8 cellular contexts compared by ENCODE assay signal in genomic region chr21:41361786-41362604, GRCh38. TPM values are rescaled to one million over a fixed set of nuclear protein-coding genes. Genes with fewer than 3 reads are reported as not detected.
DNase-seq lines count a peak whose midpoint lies in the region; ATAC-seq lines count a peak whose summit lies in the region.

Gene MX2 (plus strand): TSS chr21:41362027. CDS start chr21:41376907, 14,880 bp downstream.

- DNase-seq in HS-5 (ENCODE audit: low read depth): peak; percentile 76
- peak; percentile 78 for DNase-seq in activated CD4-positive, alpha-beta T cell treated with anti-CD3 and anti-CD28 coated beads for 1 hour
- DNase-seq in dedifferentiated amniotic fluid mesenchymal stem cell (ENCODE audit: extremely low spot score): peak; percentile 75
- peak; percentile 44 for DNase-seq in myocyte (ENCODE audit: low read depth)
- peak; percentile 74 for DNase-seq in stimulated activated naive CD8-positive, alpha-beta T cell treated with anti-CD3 and anti-CD28 coated beads, Interleukin-15, Interleukin-2, amounts not matched to agents 100 U/mL and 50 U/mL, for 24 hours
- no peak for DNase-seq in superior temporal gyrus (ENCODE audit: extremely low spot score)

- H3K9ac ChIP-seq in BLaER1: peak within 1 kb of the TSS; percentile 81

- no peaks in the 10 kb centered on the region for H4K20me1 ChIP-seq in BLaER1

- peak; percentile 73 for ATAC-seq in GM19351 (IDR thresholded peaks at IDR 0.05; ENCODE audit: unreplicated experiment)
- peak; percentile 86 for ATAC-seq in stimulated activated naive CD8-positive, alpha-beta T cell treated with anti-CD3 and anti-CD28 coated beads, Interleukin-15, Interleukin-2, amounts not matched to agents 100 U/mL and 50 U/mL, for 24 hours

- peaks cover 5% of the 10 kb centered on the region; the same call in 1 of the 2 replicates for H3K36me3 ChIP-seq in BLaER1

- H3K4me2 ChIP-seq in BLaER1: peak within 1 kb of the TSS; percentile 85

- H3K4me1 ChIP-seq in BLaER1: peaks cover 69% of the 10 kb centered on the region

- no peaks in the 10 kb centered on the region for H3K9me3 ChIP-seq in BLaER1

- H3K27me3 ChIP-seq in BLaER1: no peaks in the 10 kb centered on the region

- H3K4me3 ChIP-seq in BLaER1: peak within 1 kb of the TSS; percentile 62

- peak within 1 kb of the TSS; percentile 94 for H3K27ac ChIP-seq in BLaER1

RNA-seq across cellular contexts. Expression of gene MX2, which starts in this region (rescaled TPM):
- total RNA-seq in myocyte: 0.57 and 0.91 TPM in 2 replicates
- polyA plus RNA-seq in myocyte (2012): 0.15 TPM

Comparison
In these comparisons a context has a peak if more than half of its experiments do, and no peak if none do; other contexts are left out.
1. Peak in DNase-seq in myocyte; RNA of the gene not detected or under 1 TPM.